Comparison of ENCODE assay signal across 15 cellular contexts in the genomic region with DNA sequence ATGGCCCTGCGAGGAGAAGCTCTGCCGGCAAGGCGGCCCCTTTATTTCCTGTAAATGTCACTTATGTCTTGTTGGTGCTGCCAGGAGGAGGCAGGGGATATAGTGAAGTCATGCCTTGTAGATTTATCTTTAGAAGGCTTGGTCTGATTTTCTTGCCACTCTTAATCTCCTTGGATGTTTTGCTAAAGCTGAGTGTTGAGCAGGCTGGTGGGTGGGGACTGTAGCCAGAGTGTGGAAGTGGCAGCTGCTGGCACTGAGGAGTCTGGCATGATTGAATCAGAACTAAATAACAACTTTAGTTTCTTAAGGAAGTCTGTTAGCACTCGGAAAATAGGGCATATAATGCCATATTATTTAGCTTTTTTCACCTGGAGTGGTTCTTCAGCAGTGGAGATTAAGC.
DNase-seq lines count a peak whose midpoint lies in the region; ATAC-seq and TF ChIP-seq lines count a peak whose summit lies in the region.
"Had no signal": no experiment of that assay in that cellular context is flagged by ENCODE, and none has a peak within 500 bp of the region (broad histone marks: within the 10 kb centered on the region; RNA-seq: fewer than 3 reads in every experiment).

No MANE protein-coding gene starts in this region.

- no peak for ATAC-seq in CD4-positive, alpha-beta T cell (ENCODE audit: poor library complexity)
- ATAC-seq in GM18858 (IDR thresholded peaks at IDR 0.05; ENCODE audit: unreplicated experiment), result no peak
- no peak for ATAC-seq in HG02938 (IDR thresholded peaks at IDR 0.05; ENCODE audit: unreplicated experiment)
- ATAC-seq: lower lobe of right lung, T-cell had no signal

- H3K27me3 Mint-ChIP-seq in CD4-positive, alpha-beta T cell, result no peaks in the 10 kb centered on the region
- no peaks in the 10 kb centered on the region for H3K27me3 Mint-ChIP-seq in chondrocyte (ENCODE audit: low read depth)
- H3K27me3 Mint-ChIP-seq: activated naive CD4-positive, alpha-beta T cell treated with anti-CD3 and anti-CD28 coated beads, Interleukin-2, amount 10 ng/mL, durations not matched to agents 7 days and 5 days; T-cell had no signal

- H2AFZ ChIP-seq in osteoblast (ENCODE audit: low read length), result no peak overlapping the region

- no peak for DNase-seq in CD4-positive, alpha-beta T cell
- DNase-seq in MG63 (peak; percentile 72), chondrocyte (ENCODE audit: low spot score) (no peak), osteoblast (ENCODE audit: insufficient read length, low spot score, missing footprints) (no peak), globus pallidus (ENCODE audit: low spot score) (no peak), NCI-H748 (lab: John Stamatoyannopoulos, UW; ENCODE audit: unreplicated experiment) (no peak)
- DNase-seq: activated CD4-positive, alpha-beta T cell treated with anti-CD3 and anti-CD28 coated beads, Interleukin-2, amount 50 U/mL, for 1 hour; activated naive CD4-positive, alpha-beta T cell treated with anti-CD3 and anti-CD28 coated beads, Interleukin-2, amount 10 ng/mL, durations not matched to agents 7 days and 5 days; cortex of kidney; lower lobe of right lung; stimulated activated CD4-positive, alpha-beta T cell treated with anti-CD3 and anti-CD28 coated beads, Interleukin-1b, Interleukin-23, amount 100 ng/mL, for 48 hours; T-cell had no signal

- H3K27me3 ChIP-seq in CD4-positive, alpha-beta T cell (ENCODE audit: control insufficient read depth, insufficient read depth, low read length), result no peaks in the 10 kb centered on the region
- H3K27me3 ChIP-seq in MG63 (no peaks in the 10 kb centered on the region), osteoblast (ENCODE audit: insufficient read depth, low read length) (no peaks in the 10 kb centered on the region)
- H3K27me3 ChIP-seq: BLaER1 treated with 17β-estradiol and CSF1 and Interleukin-3, amounts not matched to agents 10 nM and 100 nM had no signal

- no peaks in the 10 kb centered on the region for H4K20me1 ChIP-seq in osteoblast (ENCODE audit: insufficient read depth, low read length)

- CTCF ChIA-PET in CD4-positive, alpha-beta T cell (lab: Charles Lee), result no interaction called here

- H3K36me3 Mint-ChIP-seq in CD4-positive, alpha-beta T cell (ENCODE audit: low read depth), result peaks cover 83% of the 10 kb centered on the region
- H3K36me3 Mint-ChIP-seq in chondrocyte (ENCODE audit: low read depth), result peaks cover 19% of the 10 kb centered on the region

- no peak overlapping the region for H3K27ac ChIP-seq in CD4-positive, alpha-beta T cell (ENCODE audit: low read depth, low read length)
- peak overlapping the region; percentile 42 for H3K27ac ChIP-seq in osteoblast (ENCODE audit: low read depth, low read length)
- H3K27ac ChIP-seq: BLaER1 treated with 17β-estradiol and CSF1 and Interleukin-3, amounts not matched to agents 10 nM and 100 nM; lower lobe of right lung had no signal

- peak overlapping the region; percentile 38 for H3K27ac Mint-ChIP-seq in CD4-positive, alpha-beta T cell
- peak overlapping the region; percentile 84 for H3K27ac Mint-ChIP-seq in chondrocyte (ENCODE audit: unreplicated experiment)

- no peak overlapping the region for H3K4me3 Mint-ChIP-seq in CD4-positive, alpha-beta T cell
- no peak overlapping the region for H3K4me3 Mint-ChIP-seq in chondrocyte (ENCODE audit: unreplicated experiment)
- H3K4me3 Mint-ChIP-seq: activated naive CD4-positive, alpha-beta T cell treated with anti-CD3 and anti-CD28 coated beads, Interleukin-2, amount 10 ng/mL, durations not matched to agents 7 days and 5 days; T-cell had no signal

- no peak overlapping the region for H3K4me3 ChIP-seq in MG63
- no peak overlapping the region for H3K4me3 ChIP-seq in osteoblast (ENCODE audit: insufficient read depth, low read length)
- H3K4me3 ChIP-seq: BLaER1 treated with 17β-estradiol and CSF1 and Interleukin-3, amounts not matched to agents 10 nM and 100 nM; lower lobe of right lung had no signal

- POLR2A ChIA-PET in CD4-positive, alpha-beta T cell (lab: Charles Lee), result interaction anchor here (1.0 to 1.5 kb wide), 3 partner anchors 9 to 108 kb away, joined by 3 to 8 read pairs (median 4); a partner anchor contains a TSS

- H3K79me2 ChIP-seq in osteoblast (ENCODE audit: insufficient read depth, low read length), result peaks cover 35% of the 10 kb centered on the region

- no peak for TF ChIP-seq CTCF in CD4-positive, alpha-beta T cell (IDR thresholded peaks at IDR 0.05)
- no peak for TF ChIP-seq CTCF in chondrocyte (IDR thresholded peaks at IDR 0.05)
- TF ChIP-seq CTCF in osteoblast (IDR thresholded peaks at IDR 0.05; ENCODE audit: extremely low read depth, low read depth, low read length), result no peak

- intact Hi-C loops in CD4-positive, alpha-beta T cell (cut with DNase I, micrococcal nuclease), result no loop called here

- H3K36me3 ChIP-seq in MG63 (peaks cover 69% of the 10 kb centered on the region), osteoblast (ENCODE audit: insufficient read depth, low read length) (peaks cover 28% of the 10 kb centered on the region)

- no peak overlapping the region for H3K4me2 ChIP-seq in osteoblast (ENCODE audit: insufficient read depth, low read length)
- H3K4me2 ChIP-seq: BLaER1 treated with 17β-estradiol and CSF1 and Interleukin-3, amounts not matched to agents 10 nM and 100 nM had no signal

- H3K9me3 ChIP-seq in CD4-positive, alpha-beta T cell (ENCODE audit: control insufficient read depth, low read length), result no peaks in the 10 kb centered on the region
- no peaks in the 10 kb centered on the region for H3K9me3 ChIP-seq in MG63
- H3K9me3 ChIP-seq in osteoblast (ENCODE audit: low read depth, low read length), result no peaks in the 10 kb centered on the region
- H3K9me3 ChIP-seq: BLaER1 treated with 17β-estradiol and CSF1 and Interleukin-3, amounts not matched to agents 10 nM and 100 nM; lower lobe of right lung had no signal

- H3K4me1 Mint-ChIP-seq in CD4-positive, alpha-beta T cell (ENCODE audit: low read depth), result peaks cover 26% of the 10 kb centered on the region
- peaks cover 33% of the 10 kb centered on the region for H3K4me1 Mint-ChIP-seq in chondrocyte (ENCODE audit: low read depth)
- H3K4me1 Mint-ChIP-seq: activated naive CD4-positive, alpha-beta T cell treated with anti-CD3 and anti-CD28 coated beads, Interleukin-2, amount 10 ng/mL, durations not matched to agents 7 days and 5 days had no signal

- peaks cover 18% of the 10 kb centered on the region for H3K4me1 ChIP-seq in osteoblast (ENCODE audit: insufficient read depth, low read length)
- H3K4me1 ChIP-seq: BLaER1 treated with 17β-estradiol and CSF1 and Interleukin-3, amounts not matched to agents 10 nM and 100 nM; lower lobe of right lung had no signal

- H3K9me3 Mint-ChIP-seq in CD4-positive, alpha-beta T cell, result no peaks in the 10 kb centered on the region
- no peaks in the 10 kb centered on the region for H3K9me3 Mint-ChIP-seq in chondrocyte (ENCODE audit: low read depth)
- H3K9me3 Mint-ChIP-seq: activated naive CD4-positive, alpha-beta T cell treated with anti-CD3 and anti-CD28 coated beads, Interleukin-2, amount 10 ng/mL, durations not matched to agents 7 days and 5 days; T-cell had no signal
